Comparison of ENCODE assay signal across 14 cellular contexts in genomic region chr15:20501512-20502222, GRCh38. TPM values are rescaled to one million over a fixed set of nuclear protein-coding genes. Genes with fewer than 3 reads are reported as not detected.
"Had no signal": no experiment of that assay in that cellular context is flagged by ENCODE, and none has a peak within 500 bp of the region (broad histone marks: within the 10 kb centered on the region; RNA-seq: fewer than 3 reads in every experiment).

No MANE protein-coding gene starts in this region.

RNA-seq across cellular contexts. Expression of gene GOLGA6L6, which starts 39.9 kb away (rescaled TPM):
- total RNA-seq: stomach, subcutaneous adipose tissue, suprapubic skin, temporal lobe, thoracic aorta, thyroid gland, tibial nerve, transverse colon, upper lobe of left lung, upper lobe of right lung, ureter, urinary bladder, uterus, vagina had no signal
